8 cellular contexts compared by ENCODE assay signal in genomic region chr7:128136215-128136597, GRCh38.
DNase-seq lines count a peak whose midpoint lies in the region; ATAC-seq and TF ChIP-seq lines count a peak whose summit lies in the region.

No MANE protein-coding gene starts in this region.

- peak overlapping the region; percentile 59 for H3K9ac ChIP-seq in ES-I3 (ENCODE audit: low read depth, low read length)

- DNase-seq in HuH-7.5 (ENCODE audit: low spot score) (peak; percentile 40), dorsolateral prefrontal cortex (no peak), SHP77 (lab: John Stamatoyannopoulos, UW) (no peak), COLO668 (lab: John Stamatoyannopoulos, UW; ENCODE audit: unreplicated experiment) (no peak), kidney glomerular epithelial cell (lab: John Stamatoyannopoulos, UW) (no peak)
- peak in 1 of 9 donors; percentile 17 for DNase-seq in naive thymus-derived CD4-positive, alpha-beta T cell

- no peaks in the 10 kb centered on the region for H3K36me3 Mint-ChIP-seq in naive thymus-derived CD4-positive, alpha-beta T cell

- peak; percentile 2 for ATAC-seq in naive thymus-derived CD4-positive, alpha-beta T cell
- ATAC-seq in HG03097 (IDR thresholded peaks at IDR 0.05; ENCODE audit: low FRiP score, unreplicated experiment): no peak

- no peaks in the 10 kb centered on the region; the same call in 1 of the 2 replicates for H3K9me3 ChIP-seq in ES-I3 (ENCODE audit: control insufficient read depth, insufficient read depth, low read length)
- H3K9me3 ChIP-seq in naive thymus-derived CD4-positive, alpha-beta T cell (ENCODE audit: control insufficient read depth in 2 of 3, low read length in 3 of 3): no peaks in the 10 kb centered on the region

- H3K9me3 Mint-ChIP-seq in naive thymus-derived CD4-positive, alpha-beta T cell: peaks cover 0 to 8% (median 2%) of the 10 kb centered on the region in 11 donors

- peak overlapping the region; percentile 45 to 81 (median 69) for H3K4me3 ChIP-seq in dorsolateral prefrontal cortex
- H3K4me3 ChIP-seq in naive thymus-derived CD4-positive, alpha-beta T cell (ENCODE audit: low read length): peak overlapping the region; percentile 59

- no peaks in the 10 kb centered on the region for H3K4me1 ChIP-seq in ES-I3 (ENCODE audit: insufficient read depth, low read length)
- peaks cover 5 to 12% of the 10 kb centered on the region in 2 donors for H3K4me1 ChIP-seq in naive thymus-derived CD4-positive, alpha-beta T cell (ENCODE audit: control insufficient read depth in 2 of 2, insufficient read depth in 2 of 2, low read length in 2 of 2)

- POLR2A ChIA-PET in naive thymus-derived CD4-positive, alpha-beta T cell (lab: Charles Lee): interaction anchor here (1.9 to 2.0 kb wide), 2 partner anchors 26 to 27 kb away, joined by 6 to 9 read pairs; no protein-coding TSS in a partner anchor

- peaks cover 0 to 4% (median 0%) of the 10 kb centered on the region in 45 donors for H3K27me3 ChIP-seq in dorsolateral prefrontal cortex
- no peaks in the 10 kb centered on the region for H3K27me3 ChIP-seq in naive thymus-derived CD4-positive, alpha-beta T cell (ENCODE audit: control insufficient read depth in 2 of 2, insufficient read depth in 2 of 2, low read length in 2 of 2)

- peak overlapping the region in 12 of 59 donors; percentile 1 to 74 (median 34) for H3K27ac ChIP-seq in dorsolateral prefrontal cortex
- H3K27ac ChIP-seq in naive thymus-derived CD4-positive, alpha-beta T cell (ENCODE audit: low read depth, low read length): no peak overlapping the region

- H3K4me3 Mint-ChIP-seq in naive thymus-derived CD4-positive, alpha-beta T cell: peak overlapping the region; percentile 67 to 88 (median 82)

- H3K27me3 Mint-ChIP-seq in naive thymus-derived CD4-positive, alpha-beta T cell: peaks cover 14 to 64% (median 29%) of the 10 kb centered on the region in 5 donors

- H3K36me3 ChIP-seq in ES-I3 (ENCODE audit: insufficient read depth, low read length): no peaks in the 10 kb centered on the region
- H3K36me3 ChIP-seq in naive thymus-derived CD4-positive, alpha-beta T cell (ENCODE audit: control insufficient read depth in 2 of 3, insufficient read depth in 3 of 3, low read length in 3 of 3): no peaks in the 10 kb centered on the region

- CTCF ChIA-PET in naive thymus-derived CD4-positive, alpha-beta T cell (lab: Charles Lee): interaction anchor here (0.6 to 2.2 kb wide), 10 partner anchors 8 to 417 kb away, joined by 3 to 10 read pairs (median 4); no protein-coding TSS in a partner anchor

- TF ChIP-seq CTCF in dorsolateral prefrontal cortex (IDR thresholded peaks at IDR 0.05 in 54 of 56, conservative IDR thresholded peaks at IDR 0.05 in 2 of 56; ENCODE audit: low read depth in 1 of 56, partially characterized antibody in 56 of 56): no peak

- H3K27ac Mint-ChIP-seq in naive thymus-derived CD4-positive, alpha-beta T cell: peak overlapping the region in 4 of 9 donors; percentile 25 to 80 (median 37)

- peaks cover 9 to 26% (median 17%) of the 10 kb centered on the region in 7 donors for H3K4me1 Mint-ChIP-seq in naive thymus-derived CD4-positive, alpha-beta T cell

- intact Hi-C loops in dorsolateral prefrontal cortex (cut with DNase I): loop anchor here (2.0 to 5.0 kb wide), 2 partner anchors 73 to 429 kb away; no protein-coding TSS in a partner anchor
- intact Hi-C loops in naive thymus-derived CD4-positive, alpha-beta T cell (cut with micrococcal nuclease): loop anchor here in 1 of 2 donors (1.0 to 10.0 kb wide), 3 partner anchors 279 to 551 kb away; partner anchors contain the start of genes ARF5 and GCC1
